1 cellular context compared by ENCODE assay signal in the genomic region with DNA sequence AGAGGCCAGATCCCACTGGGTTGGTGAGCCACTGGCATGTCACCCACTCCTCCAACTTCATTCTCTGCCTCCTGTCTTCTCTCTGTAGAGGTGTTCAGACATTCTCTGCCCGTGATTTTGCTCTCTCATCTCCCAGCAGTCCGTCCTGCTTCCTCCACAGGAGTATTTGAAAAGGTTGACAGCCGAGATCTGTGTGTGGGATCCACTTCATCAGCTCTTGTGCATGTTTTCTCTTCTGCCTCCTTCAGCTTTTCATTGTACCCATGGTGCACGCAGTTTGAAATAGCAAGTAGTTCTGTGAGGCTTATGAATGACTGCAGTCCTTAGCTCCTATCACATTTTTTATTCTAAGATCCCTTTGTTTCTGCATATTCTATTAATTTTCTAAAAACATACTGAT.
TF ChIP-seq lines count a peak whose summit lies in the region.

No MANE protein-coding gene starts in this region.

TF ChIP-seq in GM23338, 12 proteins besides CTCF, POLR2A, EP300 and RAD21:
- TF ChIP-seq, protein P1, sequence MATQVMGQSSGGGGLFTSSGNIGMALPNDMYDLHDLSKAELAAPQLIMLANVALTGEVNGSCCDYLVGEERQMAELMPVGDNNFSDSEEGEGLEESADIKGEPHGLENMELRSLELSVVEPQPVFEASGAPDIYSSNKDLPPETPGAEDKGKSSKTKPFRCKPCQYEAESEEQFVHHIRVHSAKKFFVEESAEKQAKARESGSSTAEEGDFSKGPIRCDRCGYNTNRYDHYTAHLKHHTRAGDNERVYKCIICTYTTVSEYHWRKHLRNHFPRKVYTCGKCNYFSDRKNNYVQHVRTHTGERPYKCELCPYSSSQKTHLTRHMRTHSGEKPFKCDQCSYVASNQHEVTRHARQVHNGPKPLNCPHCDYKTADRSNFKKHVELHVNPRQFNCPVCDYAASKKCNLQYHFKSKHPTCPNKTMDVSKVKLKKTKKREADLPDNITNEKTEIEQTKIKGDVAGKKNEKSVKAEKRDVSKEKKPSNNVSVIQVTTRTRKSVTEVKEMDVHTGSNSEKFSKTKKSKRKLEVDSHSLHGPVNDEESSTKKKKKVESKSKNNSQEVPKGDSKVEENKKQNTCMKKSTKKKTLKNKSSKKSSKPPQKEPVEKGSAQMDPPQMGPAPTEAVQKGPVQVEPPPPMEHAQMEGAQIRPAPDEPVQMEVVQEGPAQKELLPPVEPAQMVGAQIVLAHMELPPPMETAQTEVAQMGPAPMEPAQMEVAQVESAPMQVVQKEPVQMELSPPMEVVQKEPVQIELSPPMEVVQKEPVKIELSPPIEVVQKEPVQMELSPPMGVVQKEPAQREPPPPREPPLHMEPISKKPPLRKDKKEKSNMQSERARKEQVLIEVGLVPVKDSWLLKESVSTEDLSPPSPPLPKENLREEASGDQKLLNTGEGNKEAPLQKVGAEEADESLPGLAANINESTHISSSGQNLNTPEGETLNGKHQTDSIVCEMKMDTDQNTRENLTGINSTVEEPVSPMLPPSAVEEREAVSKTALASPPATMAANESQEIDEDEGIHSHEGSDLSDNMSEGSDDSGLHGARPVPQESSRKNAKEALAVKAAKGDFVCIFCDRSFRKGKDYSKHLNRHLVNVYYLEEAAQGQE (IDR thresholded peaks at IDR 0.05; ENCODE audit: unreplicated experiment) = no peak
- no peak for TF ChIP-seq JUNB (IDR thresholded peaks at IDR 0.05; ENCODE audit: unreplicated experiment)
- TF ChIP-seq NANOG (IDR thresholded peaks at IDR 0.05; ENCODE audit: borderline replicate concordance) = no peak
- no peak for TF ChIP-seq ZNF114 (CRISPR knock-in tag; IDR thresholded peaks at IDR 0.05)
- TF ChIP-seq EZH2 (IDR thresholded peaks at IDR 0.05; ENCODE audit: low read depth, unreplicated experiment) = no peak
- no peak for TF ChIP-seq EZH2phosphoT487 (IDR thresholded peaks at IDR 0.05; ENCODE audit: unreplicated experiment)
- TF ChIP-seq ZNF331 (CRISPR knock-in tag; IDR thresholded peaks at IDR 0.05; ENCODE audit: low read depth) = no peak
- no peak for TF ChIP-seq CREB1 (CRISPR knock-in tag; IDR thresholded peaks at IDR 0.05; ENCODE audit: low read depth)
- TF ChIP-seq, protein P2, sequence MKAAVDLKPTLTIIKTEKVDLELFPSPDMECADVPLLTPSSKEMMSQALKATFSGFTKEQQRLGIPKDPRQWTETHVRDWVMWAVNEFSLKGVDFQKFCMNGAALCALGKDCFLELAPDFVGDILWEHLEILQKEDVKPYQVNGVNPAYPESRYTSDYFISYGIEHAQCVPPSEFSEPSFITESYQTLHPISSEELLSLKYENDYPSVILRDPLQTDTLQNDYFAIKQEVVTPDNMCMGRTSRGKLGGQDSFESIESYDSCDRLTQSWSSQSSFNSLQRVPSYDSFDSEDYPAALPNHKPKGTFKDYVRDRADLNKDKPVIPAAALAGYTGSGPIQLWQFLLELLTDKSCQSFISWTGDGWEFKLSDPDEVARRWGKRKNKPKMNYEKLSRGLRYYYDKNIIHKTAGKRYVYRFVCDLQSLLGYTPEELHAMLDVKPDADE (IDR thresholded peaks at IDR 0.05) = no peak
- no peak for TF ChIP-seq POLR2AphosphoS5 (IDR thresholded peaks at IDR 0.05; ENCODE audit: low read depth)
- TF ChIP-seq, protein P3, sequence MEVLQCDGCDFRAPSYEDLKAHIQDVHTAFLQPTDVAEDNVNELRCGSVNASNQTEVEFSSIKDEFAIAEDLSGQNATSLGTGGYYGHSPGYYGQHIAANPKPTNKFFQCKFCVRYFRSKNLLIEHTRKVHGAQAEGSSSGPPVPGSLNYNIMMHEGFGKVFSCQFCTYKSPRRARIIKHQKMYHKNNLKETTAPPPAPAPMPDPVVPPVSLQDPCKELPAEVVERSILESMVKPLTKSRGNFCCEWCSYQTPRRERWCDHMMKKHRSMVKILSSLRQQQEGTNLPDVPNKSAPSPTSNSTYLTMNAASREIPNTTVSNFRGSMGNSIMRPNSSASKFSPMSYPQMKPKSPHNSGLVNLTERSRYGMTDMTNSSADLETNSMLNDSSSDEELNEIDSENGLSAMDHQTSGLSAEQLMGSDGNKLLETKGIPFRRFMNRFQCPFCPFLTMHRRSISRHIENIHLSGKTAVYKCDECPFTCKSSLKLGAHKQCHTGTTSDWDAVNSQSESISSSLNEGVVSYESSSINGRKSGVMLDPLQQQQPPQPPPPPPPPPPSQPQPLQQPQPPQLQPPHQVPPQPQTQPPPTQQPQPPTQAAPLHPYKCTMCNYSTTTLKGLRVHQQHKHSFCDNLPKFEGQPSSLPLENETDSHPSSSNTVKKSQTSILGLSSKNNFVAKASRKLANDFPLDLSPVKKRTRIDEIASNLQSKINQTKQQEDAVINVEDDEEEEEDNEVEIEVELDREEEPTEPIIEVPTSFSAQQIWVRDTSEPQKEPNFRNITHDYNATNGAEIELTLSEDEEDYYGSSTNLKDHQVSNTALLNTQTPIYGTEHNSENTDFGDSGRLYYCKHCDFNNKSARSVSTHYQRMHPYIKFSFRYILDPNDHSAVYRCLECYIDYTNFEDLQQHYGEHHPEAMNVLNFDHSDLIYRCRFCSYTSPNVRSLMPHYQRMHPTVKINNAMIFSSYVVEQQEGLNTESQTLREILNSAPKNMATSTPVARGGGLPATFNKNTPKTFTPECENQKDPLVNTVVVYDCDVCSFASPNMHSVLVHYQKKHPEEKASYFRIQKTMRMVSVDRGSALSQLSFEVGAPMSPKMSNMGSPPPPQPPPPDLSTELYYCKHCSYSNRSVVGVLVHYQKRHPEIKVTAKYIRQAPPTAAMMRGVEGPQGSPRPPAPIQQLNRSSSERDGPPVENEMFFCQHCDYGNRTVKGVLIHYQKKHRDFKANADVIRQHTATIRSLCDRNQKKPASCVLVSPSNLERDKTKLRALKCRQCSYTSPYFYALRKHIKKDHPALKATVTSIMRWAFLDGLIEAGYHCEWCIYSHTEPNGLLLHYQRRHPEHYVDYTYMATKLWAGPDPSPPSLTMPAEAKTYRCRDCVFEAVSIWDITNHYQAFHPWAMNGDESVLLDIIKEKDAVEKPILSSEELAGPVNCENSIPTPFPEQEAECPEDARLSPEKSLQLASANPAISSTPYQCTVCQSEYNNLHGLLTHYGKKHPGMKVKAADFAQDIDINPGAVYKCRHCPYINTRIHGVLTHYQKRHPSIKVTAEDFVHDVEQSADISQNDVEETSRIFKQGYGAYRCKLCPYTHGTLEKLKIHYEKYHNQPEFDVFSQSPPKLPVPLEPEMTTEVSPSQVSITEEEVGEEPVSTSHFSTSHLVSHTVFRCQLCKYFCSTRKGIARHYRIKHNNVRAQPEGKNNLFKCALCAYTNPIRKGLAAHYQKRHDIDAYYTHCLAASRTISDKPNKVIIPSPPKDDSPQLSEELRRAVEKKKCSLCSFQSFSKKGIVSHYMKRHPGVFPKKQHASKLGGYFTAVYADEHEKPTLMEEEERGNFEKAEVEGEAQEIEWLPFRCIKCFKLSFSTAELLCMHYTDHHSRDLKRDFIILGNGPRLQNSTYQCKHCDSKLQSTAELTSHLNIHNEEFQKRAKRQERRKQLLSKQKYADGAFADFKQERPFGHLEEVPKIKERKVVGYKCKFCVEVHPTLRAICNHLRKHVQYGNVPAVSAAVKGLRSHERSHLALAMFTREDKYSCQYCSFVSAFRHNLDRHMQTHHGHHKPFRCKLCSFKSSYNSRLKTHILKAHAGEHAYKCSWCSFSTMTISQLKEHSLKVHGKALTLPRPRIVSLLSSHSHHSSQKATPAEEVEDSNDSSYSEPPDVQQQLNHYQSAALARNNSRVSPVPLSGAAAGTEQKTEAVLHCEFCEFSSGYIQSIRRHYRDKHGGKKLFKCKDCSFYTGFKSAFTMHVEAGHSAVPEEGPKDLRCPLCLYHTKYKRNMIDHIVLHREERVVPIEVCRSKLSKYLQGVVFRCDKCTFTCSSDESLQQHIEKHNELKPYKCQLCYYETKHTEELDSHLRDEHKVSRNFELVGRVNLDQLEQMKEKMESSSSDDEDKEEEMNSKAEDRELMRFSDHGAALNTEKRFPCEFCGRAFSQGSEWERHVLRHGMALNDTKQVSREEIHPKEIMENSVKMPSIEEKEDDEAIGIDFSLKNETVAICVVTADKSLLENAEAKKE (CRISPR knock-in tag; IDR thresholded peaks at IDR 0.05) = no peak
- no peak for TF ChIP-seq STAT1 (IDR thresholded peaks at IDR 0.05; ENCODE audit: unreplicated experiment)
